ENCODE assay signal across 9 cellular contexts in the genomic region with DNA sequence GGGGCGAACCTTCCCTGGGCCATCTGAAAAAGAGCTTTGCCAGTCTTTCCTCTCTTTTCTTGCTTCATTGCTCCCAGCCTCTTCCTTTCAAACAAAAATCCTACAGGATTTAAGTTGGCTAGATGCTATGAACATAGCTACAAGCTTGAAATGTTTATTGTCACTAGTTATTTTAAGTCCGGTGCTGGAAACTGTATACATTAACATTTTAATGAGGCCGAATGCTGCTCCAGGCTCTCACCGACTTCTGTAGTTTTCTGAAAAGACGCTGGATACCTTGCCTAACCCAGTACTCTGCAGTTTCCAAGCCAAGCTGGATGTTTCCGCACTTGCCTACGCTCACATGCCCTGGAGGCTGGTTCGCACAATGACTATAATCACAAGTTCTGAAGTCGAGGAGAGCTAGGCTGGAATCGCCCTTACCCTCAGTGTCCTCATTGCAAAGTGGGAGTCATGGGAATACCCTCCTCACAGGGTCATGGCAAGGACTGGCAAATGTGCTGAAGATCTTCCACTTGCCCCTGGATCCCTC. TPM values are rescaled to one million over a fixed set of nuclear protein-coding genes. Genes with fewer than 3 reads are reported as not detected.
A peak's percentile ranks its signal among the peaks of the same experiment; 100 is the strongest.
DNase-seq lines count a peak whose midpoint lies in the region; ATAC-seq and TF ChIP-seq lines count a peak whose summit lies in the region.
"Had no signal": no experiment of that assay in that cellular context is flagged by ENCODE, and none has a peak within 500 bp of the region (broad histone marks: within the 10 kb centered on the region; RNA-seq: fewer than 3 reads in every experiment).

No MANE protein-coding gene starts in this region.

- DNase-seq in Daoy (ENCODE audit: low read depth): peak; percentile 78
- DNase-seq in fibroblast of villous mesenchyme (ENCODE audit: low read depth): peak; percentile 87
- no peak for DNase-seq in retinal pigment epithelial cell (ENCODE audit: low read depth)
- DNase-seq in stimulated activated CD4-positive, alpha-beta T cell treated with anti-CD3 and anti-CD28 coated beads, Interleukin-2, amount 100 ng/mL, for 48 hours: no peak
- DNase-seq in DMS79 treated with DMSO at 0.1 percent for 48 hours (lab: John Stamatoyannopoulos, UW): no peak
- no peak for DNase-seq in Caco-2
- DNase-seq in DMS 273 treated with DMSO at 0.1 percent for 48 hours (lab: John Stamatoyannopoulos, UW): no peak
- DNase-seq: activated CD8-positive, alpha-beta memory T cell treated with anti-CD3 and anti-CD28 coated beads, Interleukin-2, amount 50 U/mL, for 4 hours had no signal

- peak overlapping the region; percentile 45 for H3K4me3 ChIP-seq in fibroblast of villous mesenchyme (ENCODE audit: low read depth, low read length)
- peak overlapping the region; percentile 40 for H3K4me3 ChIP-seq in retinal pigment epithelial cell (ENCODE audit: low read length)
- no peak overlapping the region for H3K4me3 ChIP-seq in Caco-2 (ENCODE audit: low read depth, low read length)

- no peak overlapping the region for H3K27ac Mint-ChIP-seq in Caco-2 (ENCODE audit: unreplicated experiment)

- no peaks in the 10 kb centered on the region for H3K27me3 Mint-ChIP-seq in Caco-2 (ENCODE audit: insufficient read depth, unreplicated experiment)

- TF ChIP-seq CTCF in fibroblast of villous mesenchyme (IDR thresholded peaks at IDR 0.05; ENCODE audit: insufficient read depth, low read depth, low read length) (no peak), retinal pigment epithelial cell (conservative IDR thresholded peaks at IDR 0.05; ENCODE audit: low read depth, low read length) (no peak), Caco-2 (IDR thresholded peaks at IDR 0.05; ENCODE audit: insufficient read depth in 1 of 2, low read depth in 1 of 2, low read length in 1 of 2, severe bottlenecking in 1 of 2, unreplicated experiment in 1 of 2) (no peak)

- no peaks in the 10 kb centered on the region for H3K36me3 ChIP-seq in Caco-2 (ENCODE audit: control insufficient read depth, insufficient read depth, low read length)

- POLR2A ChIA-PET in Caco-2 (lab: Charles Lee): no interaction called here

- intact Hi-C loops in Caco-2 (cut with micrococcal nuclease; ENCODE audit: unreplicated experiment): no loop called here

- no TSS peak for BruUV-seq in Caco-2 (replicated peaks; lab: Mats Ljungman, UMichigan)

- H3K4me1 ChIP-seq in Caco-2: peaks cover 4% of the 10 kb centered on the region; the same call in 1 of the 2 replicates

- CTCF ChIA-PET in Caco-2 (lab: Charles Lee): interaction anchor here (0.5 to 1.7 kb wide), 11 partner anchors 10 to 138 kb away, joined by 3 to 12 read pairs (median 4); a partner anchor contains a TSS

- peak; percentile 4 for ATAC-seq in SK-N-SH treated with all-trans-retinoic acid at 6 μM for 48 hours

- H3K9me3 Mint-ChIP-seq in Caco-2 (ENCODE audit: unreplicated experiment): no peaks in the 10 kb centered on the region

- no peaks in the 10 kb centered on the region for H3K36me3 Mint-ChIP-seq in Caco-2 (ENCODE audit: insufficient read depth, unreplicated experiment)

- H3K9me3 ChIP-seq in Caco-2: no peaks in the 10 kb centered on the region

- H3K4me3 Mint-ChIP-seq in Caco-2 (ENCODE audit: unreplicated experiment): no peak overlapping the region

- no peaks in the 10 kb centered on the region for H3K4me1 Mint-ChIP-seq in Caco-2 (ENCODE audit: low read depth, unreplicated experiment)

- no peaks in the 10 kb centered on the region for H3K27me3 ChIP-seq in Caco-2 (replicated peaks; ENCODE audit: control insufficient read depth, insufficient read depth, low read length)

TF ChIP-seq in SK-N-SH treated with all-trans-retinoic acid at 6 μM for 48 hours, 23 proteins besides CTCF, POLR2A, EP300 and RAD21:
- TF ChIP-seq, protein P1, sequence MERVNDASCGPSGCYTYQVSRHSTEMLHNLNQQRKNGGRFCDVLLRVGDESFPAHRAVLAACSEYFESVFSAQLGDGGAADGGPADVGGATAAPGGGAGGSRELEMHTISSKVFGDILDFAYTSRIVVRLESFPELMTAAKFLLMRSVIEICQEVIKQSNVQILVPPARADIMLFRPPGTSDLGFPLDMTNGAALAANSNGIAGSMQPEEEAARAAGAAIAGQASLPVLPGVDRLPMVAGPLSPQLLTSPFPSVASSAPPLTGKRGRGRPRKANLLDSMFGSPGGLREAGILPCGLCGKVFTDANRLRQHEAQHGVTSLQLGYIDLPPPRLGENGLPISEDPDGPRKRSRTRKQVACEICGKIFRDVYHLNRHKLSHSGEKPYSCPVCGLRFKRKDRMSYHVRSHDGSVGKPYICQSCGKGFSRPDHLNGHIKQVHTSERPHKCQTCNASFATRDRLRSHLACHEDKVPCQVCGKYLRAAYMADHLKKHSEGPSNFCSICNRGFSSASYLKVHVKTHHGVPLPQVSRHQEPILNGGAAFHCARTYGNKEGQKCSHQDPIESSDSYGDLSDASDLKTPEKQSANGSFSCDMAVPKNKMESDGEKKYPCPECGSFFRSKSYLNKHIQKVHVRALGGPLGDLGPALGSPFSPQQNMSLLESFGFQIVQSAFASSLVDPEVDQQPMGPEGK (CRISPR knock-in tag; IDR thresholded peaks at IDR 0.05; ENCODE audit: borderline replicate concordance): no peak
- no peak for TF ChIP-seq ESRRG (CRISPR knock-in tag; IDR thresholded peaks at IDR 0.05)
- TF ChIP-seq, protein P2, sequence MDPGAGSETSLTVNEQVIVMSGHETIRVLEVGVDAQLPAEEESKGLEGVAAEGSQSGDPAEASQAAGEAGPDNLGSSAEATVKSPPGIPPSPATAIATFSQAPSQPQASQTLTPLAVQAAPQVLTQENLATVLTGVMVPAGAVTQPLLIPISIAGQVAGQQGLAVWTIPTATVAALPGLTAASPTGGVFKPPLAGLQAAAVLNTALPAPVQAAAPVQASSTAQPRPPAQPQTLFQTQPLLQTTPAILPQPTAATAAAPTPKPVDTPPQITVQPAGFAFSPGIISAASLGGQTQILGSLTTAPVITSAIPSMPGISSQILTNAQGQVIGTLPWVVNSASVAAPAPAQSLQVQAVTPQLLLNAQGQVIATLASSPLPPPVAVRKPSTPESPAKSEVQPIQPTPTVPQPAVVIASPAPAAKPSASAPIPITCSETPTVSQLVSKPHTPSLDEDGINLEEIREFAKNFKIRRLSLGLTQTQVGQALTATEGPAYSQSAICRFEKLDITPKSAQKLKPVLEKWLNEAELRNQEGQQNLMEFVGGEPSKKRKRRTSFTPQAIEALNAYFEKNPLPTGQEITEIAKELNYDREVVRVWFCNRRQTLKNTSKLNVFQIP (CRISPR knock-in tag; IDR thresholded peaks at IDR 0.05; ENCODE audit: borderline replicate concordance, low read depth): no peak
- no peak for TF ChIP-seq OSR1 (CRISPR knock-in tag; IDR thresholded peaks at IDR 0.05)
- TF ChIP-seq ZFP3 (CRISPR knock-in tag; IDR thresholded peaks at IDR 0.05): no peak
- no peak for TF ChIP-seq ZNF70 (CRISPR knock-in tag; IDR thresholded peaks at IDR 0.05)
- TF ChIP-seq GLIS3 (CRISPR knock-in tag; IDR thresholded peaks at IDR 0.05): no peak
- TF ChIP-seq ZC3H10 (CRISPR knock-in tag; IDR thresholded peaks at IDR 0.05): no peak
- no peak for TF ChIP-seq TOX (CRISPR knock-in tag; IDR thresholded peaks at IDR 0.05; ENCODE audit: borderline replicate concordance)
- TF ChIP-seq ZFP30 (CRISPR knock-in tag; IDR thresholded peaks at IDR 0.05): no peak
- TF ChIP-seq ARNTL (CRISPR knock-in tag; IDR thresholded peaks at IDR 0.05; ENCODE audit: borderline replicate concordance, low read depth): no peak
- no peak for TF ChIP-seq PPARA (CRISPR knock-in tag; IDR thresholded peaks at IDR 0.05; ENCODE audit: borderline replicate concordance)
- TF ChIP-seq TCF4 (CRISPR knock-in tag; IDR thresholded peaks at IDR 0.05; ENCODE audit: borderline replicate concordance): no peak
- TF ChIP-seq BACH2 (CRISPR knock-in tag; IDR thresholded peaks at IDR 0.05; ENCODE audit: borderline replicate concordance): no peak
- TF ChIP-seq SNAI2 (CRISPR knock-in tag; IDR thresholded peaks at IDR 0.05): no peak
- TF ChIP-seq ZNF565 (CRISPR knock-in tag; conservative IDR thresholded peaks at IDR 0.05; ENCODE audit: low read depth): no peak
- no peak for TF ChIP-seq CSDC2 (CRISPR knock-in tag; IDR thresholded peaks at IDR 0.05)
- TF ChIP-seq, protein P3, sequence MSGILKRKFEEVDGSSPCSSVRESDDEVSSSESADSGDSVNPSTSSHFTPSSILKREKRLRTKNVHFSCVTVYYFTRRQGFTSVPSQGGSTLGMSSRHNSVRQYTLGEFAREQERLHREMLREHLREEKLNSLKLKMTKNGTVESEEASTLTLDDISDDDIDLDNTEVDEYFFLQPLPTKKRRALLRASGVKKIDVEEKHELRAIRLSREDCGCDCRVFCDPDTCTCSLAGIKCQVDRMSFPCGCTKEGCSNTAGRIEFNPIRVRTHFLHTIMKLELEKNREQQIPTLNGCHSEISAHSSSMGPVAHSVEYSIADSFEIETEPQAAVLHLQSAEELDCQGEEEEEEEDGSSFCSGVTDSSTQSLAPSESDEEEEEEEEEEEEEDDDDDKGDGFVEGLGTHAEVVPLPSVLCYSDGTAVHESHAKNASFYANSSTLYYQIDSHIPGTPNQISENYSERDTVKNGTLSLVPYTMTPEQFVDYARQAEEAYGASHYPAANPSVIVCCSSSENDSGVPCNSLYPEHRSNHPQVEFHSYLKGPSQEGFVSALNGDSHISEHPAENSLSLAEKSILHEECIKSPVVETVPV (CRISPR knock-in tag; IDR thresholded peaks at IDR 0.05): no peak
TF ChIP-seq in SK-N-SH treated with all-trans-retinoic acid at 6 μM for 48 hours: peak in this region for 0.

RNA-seq across cellular contexts. Expression of a gene that starts 39.1 kb away (rescaled TPM):
- 7.6 and 9.6 TPM in 2 replicates for total RNA-seq in Daoy (2014; rRNA removed; shearing (Covaris generic))
- total RNA-seq in fibroblast of villous mesenchyme (210 and 339 TPM in 2 replicates), Caco-2 (2022) (0.86 and 1.0 TPM in 2 replicates)

Comparison
In these comparisons a context has a peak if more than half of its experiments do, and no peak if none do; other contexts are left out.
1. DNase-seq: peak in Daoy (single experiment) and fibroblast of villous mesenchyme (single experiment); none in retinal pigment epithelial cell (single experiment), stimulated activated CD4-positive, alpha-beta T cell treated with anti-CD3 and anti-CD28 coated beads, Interleukin-2, amount 100 ng/mL, for 48 hours (0 of 2), DMS79 treated with DMSO at 0.1 percent for 48 hours (single experiment), Caco-2 (0 of 2) and DMS 273 treated with DMSO at 0.1 percent for 48 hours (single experiment).
2. RNA of a gene that starts 39.1 kb away (total RNA-seq): 210 to 339 TPM in fibroblast of villous mesenchyme; 7.6 to 9.6 TPM in Daoy and 0.86 to 1.0 TPM in Caco-2; every median in the first group is over 10 times any median in the second.